ENCODE assay signal across 1 cellular context in the genomic region with DNA sequence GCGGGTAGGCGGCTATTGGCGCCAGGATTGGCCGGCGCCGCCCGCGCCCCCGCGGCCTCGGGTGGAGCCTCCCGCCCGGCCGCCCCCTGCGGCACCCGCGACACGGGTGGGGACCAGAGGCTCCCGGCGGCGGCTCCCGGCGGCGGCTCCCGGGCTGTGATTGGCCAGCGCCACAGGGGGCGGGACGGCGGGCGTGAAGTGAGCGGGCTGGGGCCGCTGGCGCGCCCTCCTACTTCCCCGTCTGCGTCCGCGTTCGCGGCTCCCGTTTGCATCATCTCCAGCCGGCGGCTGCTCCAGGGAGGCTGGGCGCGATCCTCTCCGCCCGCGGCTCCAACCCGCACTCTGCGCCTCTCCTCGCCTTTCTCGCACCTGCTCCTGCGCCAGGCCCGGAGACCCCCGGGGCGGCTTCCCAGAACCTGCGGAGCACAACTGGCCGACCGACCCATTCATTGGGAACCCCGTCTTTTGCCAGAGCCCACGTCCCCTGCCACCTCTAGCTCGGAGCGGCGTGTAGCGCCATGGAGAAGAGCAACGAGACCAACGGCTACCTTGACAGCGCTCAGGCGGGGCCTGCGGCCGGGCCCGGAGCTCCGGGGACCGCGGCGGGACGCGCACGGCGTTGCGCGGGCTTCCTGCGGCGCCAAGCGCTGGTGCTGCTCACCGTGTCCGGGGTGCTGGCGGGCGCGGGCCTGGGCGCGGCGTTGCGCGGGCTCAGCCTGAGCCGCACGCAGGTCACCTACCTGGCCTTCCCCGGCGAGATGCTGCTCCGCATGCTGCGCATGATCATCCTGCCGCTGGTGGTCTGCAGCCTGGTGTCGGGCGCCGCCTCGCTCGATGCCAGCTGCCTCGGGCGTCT.
TF ChIP-seq lines count a peak whose summit lies in the region.

A gene (plus strand): TSS at position 274 of the 856 bp plus-strand sequence. CDS start 245 bp downstream, at position 519.

TF ChIP-seq in HepG2, 621 proteins besides CTCF, POLR2A, EP300 and RAD21 (continued from another document and continues in another):
- TF ChIP-seq, protein P1, sequence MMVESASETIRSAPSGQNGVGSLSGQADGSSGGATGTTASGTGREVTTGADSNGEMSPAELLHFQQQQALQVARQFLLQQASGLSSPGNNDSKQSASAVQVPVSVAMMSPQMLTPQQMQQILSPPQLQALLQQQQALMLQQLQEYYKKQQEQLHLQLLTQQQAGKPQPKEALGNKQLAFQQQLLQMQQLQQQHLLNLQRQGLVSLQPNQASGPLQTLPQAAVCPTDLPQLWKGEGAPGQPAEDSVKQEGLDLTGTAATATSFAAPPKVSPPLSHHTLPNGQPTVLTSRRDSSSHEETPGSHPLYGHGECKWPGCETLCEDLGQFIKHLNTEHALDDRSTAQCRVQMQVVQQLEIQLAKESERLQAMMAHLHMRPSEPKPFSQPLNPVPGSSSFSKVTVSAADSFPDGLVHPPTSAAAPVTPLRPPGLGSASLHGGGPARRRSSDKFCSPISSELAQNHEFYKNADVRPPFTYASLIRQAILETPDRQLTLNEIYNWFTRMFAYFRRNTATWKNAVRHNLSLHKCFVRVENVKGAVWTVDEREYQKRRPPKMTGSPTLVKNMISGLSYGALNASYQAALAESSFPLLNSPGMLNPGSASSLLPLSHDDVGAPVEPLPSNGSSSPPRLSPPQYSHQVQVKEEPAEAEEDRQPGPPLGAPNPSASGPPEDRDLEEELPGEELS (CRISPR knock-in tag; IDR thresholded peaks at IDR 0.05) = no peak; the same call in 1 of the 2 replicates
- no peak for TF ChIP-seq ZNF720 (CRISPR knock-in tag; IDR thresholded peaks at IDR 0.05)
- no peak; the same call in 1 of the 2 replicates for TF ChIP-seq MXD4 (CRISPR knock-in tag; IDR thresholded peaks at IDR 0.05)
- 0 out of 2 replicates have a peak, but pooled peaks have one; percentile 15 for TF ChIP-seq CHCHD3 (CRISPR knock-in tag; IDR thresholded peaks at IDR 0.05)
- no peak; the same call in 1 of the 2 replicates for TF ChIP-seq ZNF564 (CRISPR knock-in tag; IDR thresholded peaks at IDR 0.05)
- TF ChIP-seq CEBPB (IDR thresholded peaks at IDR 0.05; ENCODE audit: borderline replicate concordance, low read depth, low read length) = peak; percentile 87; the same call in 1 of the 2 replicates
- TF ChIP-seq, protein P2, sequence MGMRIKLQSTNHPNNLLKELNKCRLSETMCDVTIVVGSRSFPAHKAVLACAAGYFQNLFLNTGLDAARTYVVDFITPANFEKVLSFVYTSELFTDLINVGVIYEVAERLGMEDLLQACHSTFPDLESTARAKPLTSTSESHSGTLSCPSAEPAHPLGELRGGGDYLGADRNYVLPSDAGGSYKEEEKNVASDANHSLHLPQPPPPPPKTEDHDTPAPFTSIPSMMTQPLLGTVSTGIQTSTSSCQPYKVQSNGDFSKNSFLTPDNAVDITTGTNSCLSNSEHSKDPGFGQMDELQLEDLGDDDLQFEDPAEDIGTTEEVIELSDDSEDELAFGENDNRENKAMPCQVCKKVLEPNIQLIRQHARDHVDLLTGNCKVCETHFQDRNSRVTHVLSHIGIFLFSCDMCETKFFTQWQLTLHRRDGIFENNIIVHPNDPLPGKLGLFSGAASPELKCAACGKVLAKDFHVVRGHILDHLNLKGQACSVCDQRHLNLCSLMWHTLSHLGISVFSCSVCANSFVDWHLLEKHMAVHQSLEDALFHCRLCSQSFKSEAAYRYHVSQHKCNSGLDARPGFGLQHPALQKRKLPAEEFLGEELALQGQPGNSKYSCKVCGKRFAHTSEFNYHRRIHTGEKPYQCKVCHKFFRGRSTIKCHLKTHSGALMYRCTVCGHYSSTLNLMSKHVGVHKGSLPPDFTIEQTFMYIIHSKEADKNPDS (CRISPR knock-in tag; IDR thresholded peaks at IDR 0.05) = peak; percentile 40; the same call in 1 of the 2 replicates
- TF ChIP-seq, protein P3, sequence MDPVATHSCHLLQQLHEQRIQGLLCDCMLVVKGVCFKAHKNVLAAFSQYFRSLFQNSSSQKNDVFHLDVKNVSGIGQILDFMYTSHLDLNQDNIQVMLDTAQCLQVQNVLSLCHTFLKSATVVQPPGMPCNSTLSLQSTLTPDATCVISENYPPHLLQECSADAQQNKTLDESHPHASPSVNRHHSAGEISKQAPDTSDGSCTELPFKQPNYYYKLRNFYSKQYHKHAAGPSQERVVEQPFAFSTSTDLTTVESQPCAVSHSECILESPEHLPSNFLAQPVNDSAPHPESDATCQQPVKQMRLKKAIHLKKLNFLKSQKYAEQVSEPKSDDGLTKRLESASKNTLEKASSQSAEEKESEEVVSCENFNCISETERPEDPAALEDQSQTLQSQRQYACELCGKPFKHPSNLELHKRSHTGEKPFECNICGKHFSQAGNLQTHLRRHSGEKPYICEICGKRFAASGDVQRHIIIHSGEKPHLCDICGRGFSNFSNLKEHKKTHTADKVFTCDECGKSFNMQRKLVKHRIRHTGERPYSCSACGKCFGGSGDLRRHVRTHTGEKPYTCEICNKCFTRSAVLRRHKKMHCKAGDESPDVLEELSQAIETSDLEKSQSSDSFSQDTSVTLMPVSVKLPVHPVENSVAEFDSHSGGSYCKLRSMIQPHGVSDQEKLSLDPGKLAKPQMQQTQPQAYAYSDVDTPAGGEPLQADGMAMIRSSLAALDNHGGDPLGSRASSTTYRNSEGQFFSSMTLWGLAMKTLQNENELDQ (CRISPR knock-in tag; IDR thresholded peaks at IDR 0.05; ENCODE audit: borderline replicate concordance) = no peak
- TF ChIP-seq SPEN (CRISPR knock-in tag; IDR thresholded peaks at IDR 0.05; ENCODE audit: low read depth) = no peak; the same call in 1 of the 2 replicates
- TF ChIP-seq SRSF1 (optimal IDR thresholded peaks at IDR 0.05; ENCODE audit: low read depth, low read length) = no peak
- TF ChIP-seq ZFP1 (CRISPR knock-in tag; IDR thresholded peaks at IDR 0.05) = no peak
- TF ChIP-seq ZNF17 (CRISPR knock-in tag; IDR thresholded peaks at IDR 0.05) = no peak
- TF ChIP-seq, protein P4, sequence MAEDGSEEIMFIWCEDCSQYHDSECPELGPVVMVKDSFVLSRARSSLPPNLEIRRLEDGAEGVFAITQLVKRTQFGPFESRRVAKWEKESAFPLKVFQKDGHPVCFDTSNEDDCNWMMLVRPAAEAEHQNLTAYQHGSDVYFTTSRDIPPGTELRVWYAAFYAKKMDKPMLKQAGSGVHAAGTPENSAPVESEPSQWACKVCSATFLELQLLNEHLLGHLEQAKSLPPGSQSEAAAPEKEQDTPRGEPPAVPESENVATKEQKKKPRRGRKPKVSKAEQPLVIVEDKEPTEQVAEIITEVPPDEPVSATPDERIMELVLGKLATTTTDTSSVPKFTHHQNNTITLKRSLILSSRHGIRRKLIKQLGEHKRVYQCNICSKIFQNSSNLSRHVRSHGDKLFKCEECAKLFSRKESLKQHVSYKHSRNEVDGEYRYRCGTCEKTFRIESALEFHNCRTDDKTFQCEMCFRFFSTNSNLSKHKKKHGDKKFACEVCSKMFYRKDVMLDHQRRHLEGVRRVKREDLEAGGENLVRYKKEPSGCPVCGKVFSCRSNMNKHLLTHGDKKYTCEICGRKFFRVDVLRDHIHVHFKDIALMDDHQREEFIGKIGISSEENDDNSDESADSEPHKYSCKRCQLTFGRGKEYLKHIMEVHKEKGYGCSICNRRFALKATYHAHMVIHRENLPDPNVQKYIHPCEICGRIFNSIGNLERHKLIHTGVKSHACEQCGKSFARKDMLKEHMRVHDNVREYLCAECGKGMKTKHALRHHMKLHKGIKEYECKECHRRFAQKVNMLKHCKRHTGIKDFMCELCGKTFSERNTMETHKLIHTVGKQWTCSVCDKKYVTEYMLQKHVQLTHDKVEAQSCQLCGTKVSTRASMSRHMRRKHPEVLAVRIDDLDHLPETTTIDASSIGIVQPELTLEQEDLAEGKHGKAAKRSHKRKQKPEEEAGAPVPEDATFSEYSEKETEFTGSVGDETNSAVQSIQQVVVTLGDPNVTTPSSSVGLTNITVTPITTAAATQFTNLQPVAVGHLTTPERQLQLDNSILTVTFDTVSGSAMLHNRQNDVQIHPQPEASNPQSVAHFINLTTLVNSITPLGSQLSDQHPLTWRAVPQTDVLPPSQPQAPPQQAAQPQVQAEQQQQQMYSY (CRISPR knock-in tag; IDR thresholded peaks at IDR 0.05) = no peak
- no peak; the same call in 1 of the 2 replicates for TF ChIP-seq ZNF143 (CRISPR knock-in tag; IDR thresholded peaks at IDR 0.05)
- no peak for TF ChIP-seq RAD51 (IDR thresholded peaks at IDR 0.05; ENCODE audit: borderline replicate concordance)
- no peak for TF ChIP-seq JARID2 (CRISPR knock-in tag; IDR thresholded peaks at IDR 0.05; ENCODE audit: insufficient replicate concordance)
- TF ChIP-seq SIX4 (CRISPR knock-in tag; IDR thresholded peaks at IDR 0.05) = no peak
- no peak for TF ChIP-seq TOE1 (CRISPR knock-in tag; IDR thresholded peaks at IDR 0.05)
- 0 out of 2 replicates have a peak, but pooled peaks have one; percentile 67 for TF ChIP-seq ZNF549 (CRISPR knock-in tag; IDR thresholded peaks at IDR 0.05)
- peak; percentile 81; the same call in 1 of the 2 replicates for TF ChIP-seq ZFAT (CRISPR knock-in tag; conservative IDR thresholded peaks at IDR 0.05)
- TF ChIP-seq NRL (CRISPR knock-in tag; IDR thresholded peaks at IDR 0.05; ENCODE audit: borderline replicate concordance) = no peak; the same call in 1 of the 2 replicates
- TF ChIP-seq CAMTA2 (CRISPR knock-in tag; IDR thresholded peaks at IDR 0.05; ENCODE audit: borderline replicate concordance) = peak; percentile 67
- TF ChIP-seq ZNF232 (CRISPR knock-in tag; IDR thresholded peaks at IDR 0.05; ENCODE audit: borderline replicate concordance) = no peak; the same call in 1 of the 2 replicates
- TF ChIP-seq FLYWCH1 (CRISPR knock-in tag; IDR thresholded peaks at IDR 0.05) = 0 out of 2 replicates have a peak, but pooled peaks have one; percentile 39
- TF ChIP-seq KDM6A (CRISPR knock-in tag; IDR thresholded peaks at IDR 0.05; ENCODE audit: low read depth) = no peak
- TF ChIP-seq, protein P5, sequence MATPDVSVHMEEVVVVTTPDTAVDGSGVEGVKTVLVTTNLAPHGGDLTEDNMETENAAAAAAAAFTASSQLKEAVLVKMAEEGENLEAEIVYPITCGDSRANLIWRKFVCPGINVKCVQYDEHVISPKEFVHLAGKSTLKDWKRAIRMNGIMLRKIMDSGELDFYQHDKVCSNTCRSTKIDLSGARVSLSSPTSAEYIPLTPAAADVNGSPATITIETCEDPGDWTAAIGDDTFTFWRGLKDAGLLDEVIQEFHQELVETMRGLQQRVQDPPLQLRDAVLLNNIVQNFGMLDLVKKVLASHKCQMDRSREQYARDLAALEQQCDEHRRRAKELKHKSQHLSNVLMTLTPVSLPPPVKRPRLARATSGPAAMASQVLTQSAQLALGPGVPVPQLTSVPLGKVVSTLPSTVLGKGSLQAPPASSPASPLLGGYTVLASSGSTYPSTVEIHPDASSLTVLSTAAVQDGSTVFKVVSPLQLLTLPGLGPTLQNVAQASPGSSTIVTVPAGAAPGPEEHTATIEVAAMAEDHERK (CRISPR knock-in tag; IDR thresholded peaks at IDR 0.05; ENCODE audit: low read depth) = no peak
- TF ChIP-seq, protein P6, sequence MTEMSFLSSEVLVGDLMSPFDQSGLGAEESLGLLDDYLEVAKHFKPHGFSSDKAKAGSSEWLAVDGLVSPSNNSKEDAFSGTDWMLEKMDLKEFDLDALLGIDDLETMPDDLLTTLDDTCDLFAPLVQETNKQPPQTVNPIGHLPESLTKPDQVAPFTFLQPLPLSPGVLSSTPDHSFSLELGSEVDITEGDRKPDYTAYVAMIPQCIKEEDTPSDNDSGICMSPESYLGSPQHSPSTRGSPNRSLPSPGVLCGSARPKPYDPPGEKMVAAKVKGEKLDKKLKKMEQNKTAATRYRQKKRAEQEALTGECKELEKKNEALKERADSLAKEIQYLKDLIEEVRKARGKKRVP (CRISPR knock-in tag; IDR thresholded peaks at IDR 0.05) = peak in 1 of 2 experiments; percentile 98; a peak in 2 of 4 replicates
- TF ChIP-seq, protein P7, sequence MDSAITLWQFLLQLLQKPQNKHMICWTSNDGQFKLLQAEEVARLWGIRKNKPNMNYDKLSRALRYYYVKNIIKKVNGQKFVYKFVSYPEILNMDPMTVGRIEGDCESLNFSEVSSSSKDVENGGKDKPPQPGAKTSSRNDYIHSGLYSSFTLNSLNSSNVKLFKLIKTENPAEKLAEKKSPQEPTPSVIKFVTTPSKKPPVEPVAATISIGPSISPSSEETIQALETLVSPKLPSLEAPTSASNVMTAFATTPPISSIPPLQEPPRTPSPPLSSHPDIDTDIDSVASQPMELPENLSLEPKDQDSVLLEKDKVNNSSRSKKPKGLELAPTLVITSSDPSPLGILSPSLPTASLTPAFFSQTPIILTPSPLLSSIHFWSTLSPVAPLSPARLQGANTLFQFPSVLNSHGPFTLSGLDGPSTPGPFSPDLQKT (CRISPR knock-in tag; IDR thresholded peaks at IDR 0.05; ENCODE audit: borderline replicate concordance) = 0 out of 2 replicates have a peak, but pooled peaks have one; percentile 65
- no peak for TF ChIP-seq CCAR2 (optimal IDR thresholded peaks at IDR 0.05; ENCODE audit: low read depth, low read length)
- TF ChIP-seq SSRP1 (CRISPR knock-in tag; IDR thresholded peaks at IDR 0.05) = no peak
- TF ChIP-seq ATF7-NPFF (CRISPR knock-in tag; IDR thresholded peaks at IDR 0.05; ENCODE audit: low read depth) = peak; percentile 47; the same call in 1 of the 2 replicates
- TF ChIP-seq, protein P8, sequence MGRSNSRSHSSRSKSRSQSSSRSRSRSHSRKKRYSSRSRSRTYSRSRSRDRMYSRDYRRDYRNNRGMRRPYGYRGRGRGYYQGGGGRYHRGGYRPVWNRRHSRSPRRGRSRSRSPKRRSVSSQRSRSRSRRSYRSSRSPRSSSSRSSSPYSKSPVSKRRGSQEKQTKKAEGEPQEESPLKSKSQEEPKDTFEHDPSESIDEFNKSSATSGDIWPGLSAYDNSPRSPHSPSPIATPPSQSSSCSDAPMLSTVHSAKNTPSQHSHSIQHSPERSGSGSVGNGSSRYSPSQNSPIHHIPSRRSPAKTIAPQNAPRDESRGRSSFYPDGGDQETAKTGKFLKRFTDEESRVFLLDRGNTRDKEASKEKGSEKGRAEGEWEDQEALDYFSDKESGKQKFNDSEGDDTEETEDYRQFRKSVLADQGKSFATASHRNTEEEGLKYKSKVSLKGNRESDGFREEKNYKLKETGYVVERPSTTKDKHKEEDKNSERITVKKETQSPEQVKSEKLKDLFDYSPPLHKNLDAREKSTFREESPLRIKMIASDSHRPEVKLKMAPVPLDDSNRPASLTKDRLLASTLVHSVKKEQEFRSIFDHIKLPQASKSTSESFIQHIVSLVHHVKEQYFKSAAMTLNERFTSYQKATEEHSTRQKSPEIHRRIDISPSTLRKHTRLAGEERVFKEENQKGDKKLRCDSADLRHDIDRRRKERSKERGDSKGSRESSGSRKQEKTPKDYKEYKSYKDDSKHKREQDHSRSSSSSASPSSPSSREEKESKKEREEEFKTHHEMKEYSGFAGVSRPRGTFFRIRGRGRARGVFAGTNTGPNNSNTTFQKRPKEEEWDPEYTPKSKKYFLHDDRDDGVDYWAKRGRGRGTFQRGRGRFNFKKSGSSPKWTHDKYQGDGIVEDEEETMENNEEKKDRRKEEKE (IDR thresholded peaks at IDR 0.05) = no peak
- no peak for TF ChIP-seq ZNF30 (CRISPR knock-in tag; IDR thresholded peaks at IDR 0.05)
- TF ChIP-seq SP4 (CRISPR knock-in tag; IDR thresholded peaks at IDR 0.05) = peak; percentile 15; the same call in 1 of the 2 replicates
- no peak for TF ChIP-seq SYNCRIP (IDR thresholded peaks at IDR 0.05; ENCODE audit: insufficient read depth, low read depth, low read length)
- TF ChIP-seq ZNF816 (CRISPR knock-in tag; IDR thresholded peaks at IDR 0.05; ENCODE audit: borderline replicate concordance) = no peak
- 0 out of 2 replicates have a peak, but pooled peaks have one; percentile 61 for TF ChIP-seq ZNF343 (CRISPR knock-in tag; IDR thresholded peaks at IDR 0.05)
- peak; percentile 85 for TF ChIP-seq YEATS4 (CRISPR knock-in tag; IDR thresholded peaks at IDR 0.05; ENCODE audit: borderline replicate concordance)
- no peak; the same call in 1 of the 2 replicates for TF ChIP-seq STAG1 (CRISPR knock-in tag; IDR thresholded peaks at IDR 0.05)
- no peak for TF ChIP-seq MBD4 (IDR thresholded peaks at IDR 0.05; ENCODE audit: borderline replicate concordance, low read length)
- TF ChIP-seq KDM5B (CRISPR knock-in tag; IDR thresholded peaks at IDR 0.05; ENCODE audit: borderline replicate concordance) = peak; percentile 71
